Comparison of ENCODE assay signal across 11 cellular contexts in the genomic region with DNA sequence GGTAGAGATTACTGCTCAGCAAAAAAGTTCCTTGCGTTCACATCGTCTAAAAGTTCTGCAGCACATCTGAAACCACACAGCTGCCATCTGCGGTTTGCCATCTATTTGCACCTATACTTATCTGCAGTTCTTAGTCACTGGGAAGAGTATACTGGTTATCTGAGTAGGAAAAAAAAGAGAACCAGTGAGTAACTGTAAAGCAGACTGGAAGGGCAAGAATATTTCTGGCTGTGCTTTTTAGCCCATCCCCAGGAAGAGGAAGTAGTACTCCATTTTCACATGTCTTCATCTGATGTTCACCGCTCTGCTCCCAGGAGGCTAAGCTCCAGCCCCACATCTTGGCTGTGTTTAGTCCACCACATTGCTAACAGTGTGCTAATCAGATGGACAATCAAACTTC.
DNase-seq lines count a peak whose midpoint lies in the region; ATAC-seq lines count a peak whose summit lies in the region.
"Had no signal": no experiment of that assay in that cellular context is flagged by ENCODE, and none has a peak within 500 bp of the region (broad histone marks: within the 10 kb centered on the region; RNA-seq: fewer than 3 reads in every experiment).

No MANE protein-coding gene starts in this region.

- peak; percentile 46 for ATAC-seq in GM18861 (IDR thresholded peaks at IDR 0.05; ENCODE audit: unreplicated experiment)
- peak; percentile 66 for ATAC-seq in HG02884 (IDR thresholded peaks at IDR 0.05; ENCODE audit: unreplicated experiment)
- ATAC-seq in HG03045 (IDR thresholded peaks at IDR 0.05; ENCODE audit: unreplicated experiment): no peak

- DNase-seq in RPMI8226 (peak; percentile 82), medulla oblongata (ENCODE audit: extremely low spot score) (peak; percentile 58), GM19240 (ENCODE audit: insufficient read length, low spot score) (no peak)
- no peak for DNase-seq in activated CD4-positive, CD25-positive, alpha-beta regulatory T cell treated with anti-CD3 and anti-CD28 coated beads, Interleukin-2, amount 50 U/mL, for 72 hours
- no peak for DNase-seq in stimulated activated CD4-positive, alpha-beta T cell treated with anti-CD3 and anti-CD28 coated beads, Interleukin-15, amount 100 ng/mL, for 24 hours
- DNase-seq: activated T-cell treated with anti-CD3 and anti-CD28 coated beads, Interleukin-2, amount 50 U/mL, for 48 hours; heart right ventricle; NCI-H1694 had no signal

Comparison
In these comparisons a context has a peak if more than half of its experiments do, and no peak if none do; other contexts are left out.
1. DNase-seq: peak in RPMI8226 (single experiment) and medulla oblongata (single experiment); none in GM19240 (single experiment), activated CD4-positive, CD25-positive, alpha-beta regulatory T cell treated with anti-CD3 and anti-CD28 coated beads, Interleukin-2, amount 50 U/mL, for 72 hours (single experiment) and stimulated activated CD4-positive, alpha-beta T cell treated with anti-CD3 and anti-CD28 coated beads, Interleukin-15, amount 100 ng/mL, for 24 hours (single experiment).